10 cellular contexts compared by ENCODE assay signal in the genomic region with DNA sequence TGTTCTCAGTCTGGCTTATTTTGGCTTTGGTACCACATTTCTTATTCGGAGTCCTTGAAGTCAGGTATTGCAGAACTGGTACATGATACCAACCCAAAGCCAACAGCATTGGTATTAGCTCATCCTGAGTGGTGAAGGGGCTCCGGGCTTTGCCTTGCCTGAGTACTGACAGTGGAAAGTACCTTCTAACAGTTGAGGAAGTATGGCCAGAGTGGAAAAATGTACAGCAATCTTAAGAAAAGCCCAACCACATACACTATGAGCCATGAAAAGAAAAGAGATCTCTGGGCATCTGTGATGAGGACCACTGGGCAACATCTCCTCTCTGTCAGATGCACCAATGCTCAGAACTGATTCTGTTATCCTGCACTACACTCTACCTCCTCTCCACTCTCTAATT. TPM values are rescaled to one million over a fixed set of nuclear protein-coding genes. Genes with fewer than 3 reads are reported as not detected.
A peak's percentile ranks its signal among the peaks of the same experiment; 100 is the strongest.
DNase-seq lines count a peak whose midpoint lies in the region; ATAC-seq and TF ChIP-seq lines count a peak whose summit lies in the region.
"Had no signal": no experiment of that assay in that cellular context is flagged by ENCODE, and none has a peak within 500 bp of the region (broad histone marks: within the 10 kb centered on the region; RNA-seq: fewer than 3 reads in every experiment).

No MANE protein-coding gene starts in this region.

- peak overlapping the region; percentile 65 to 99 (median 79) for H3K4me3 Mint-ChIP-seq in CD8-positive, alpha-beta memory T cell
- peak overlapping the region; percentile 74 for H3K4me3 Mint-ChIP-seq in activated naive CD8-positive, alpha-beta T cell treated with anti-CD3 and anti-CD28 coated beads for 36 hours
- H3K4me3 Mint-ChIP-seq in type B pancreatic cell = no peak overlapping the region
- H3K4me3 Mint-ChIP-seq in WTC11 = no peak overlapping the region

- TF ChIP-seq CTCF in type B pancreatic cell (conservative IDR thresholded peaks at IDR 0.05) = no peak
- no peak for TF ChIP-seq CTCF in WTC11 (IDR thresholded peaks at IDR 0.05)

- DNase-seq in CD8-positive, alpha-beta memory T cell = peak in 3 of 5 donors; percentile 30 to 58 (median 33)
- DNase-seq in Karpas-422 = no peak
- DNase-seq in activated naive CD8-positive, alpha-beta T cell treated with anti-CD3 and anti-CD28 coated beads for 36 hours = peak; percentile 59
- DNase-seq in type B pancreatic cell (ENCODE audit: extremely low spot score, unreplicated experiment) = no peak
- DNase-seq in WTC11 (ENCODE audit: low spot score) = no peak

- H3K9me3 ChIP-seq in CD8-positive, alpha-beta memory T cell (ENCODE audit: low read length) = no peaks in the 10 kb centered on the region
- H3K9me3 ChIP-seq in Karpas-422 (ENCODE audit: low read length) = no peaks in the 10 kb centered on the region

- no peaks in the 10 kb centered on the region for H3K27me3 ChIP-seq in CD8-positive, alpha-beta memory T cell (ENCODE audit: insufficient read depth, low read length, poor library complexity, severe bottlenecking)
- H3K27me3 ChIP-seq in Karpas-422 (ENCODE audit: low read length) = no peaks in the 10 kb centered on the region

- H3K4me2 ChIP-seq in Karpas-422 (ENCODE audit: low read depth, low read length, poor library complexity, severe bottlenecking) = peak overlapping the region; percentile 96

- H3K27me3 Mint-ChIP-seq in CD8-positive, alpha-beta memory T cell = no peaks in the 10 kb centered on the region
- no peaks in the 10 kb centered on the region for H3K27me3 Mint-ChIP-seq in activated naive CD8-positive, alpha-beta T cell treated with anti-CD3 and anti-CD28 coated beads for 36 hours
- H3K27me3 Mint-ChIP-seq in type B pancreatic cell (no peaks in the 10 kb centered on the region), WTC11 (ENCODE audit: low read depth) (peaks cover 16% of the 10 kb centered on the region)

- no peaks in the 10 kb centered on the region for H3K9me2 ChIP-seq in Karpas-422 (replicated peaks; ENCODE audit: insufficient read depth, low read length)

- POLR2A ChIA-PET in CD8-positive, alpha-beta memory T cell (lab: Charles Lee) = interaction anchor here (1.7 to 4.3 kb wide), 2 partner anchors 9 to 12 kb away, joined by 6 to 50 read pairs; a partner anchor contains a TSS
- POLR2A ChIA-PET in WTC11 (lab: Charles Lee) = no interaction called here

- H3K36me3 Mint-ChIP-seq in CD8-positive, alpha-beta memory T cell = peaks cover 9 to 59% (median 18%) of the 10 kb centered on the region in 3 donors
- peaks cover 89% of the 10 kb centered on the region for H3K36me3 Mint-ChIP-seq in activated naive CD8-positive, alpha-beta T cell treated with anti-CD3 and anti-CD28 coated beads for 36 hours
- H3K36me3 Mint-ChIP-seq in type B pancreatic cell (peaks cover 8% of the 10 kb centered on the region), WTC11 (no peaks in the 10 kb centered on the region)

- H3K9ac ChIP-seq in Karpas-422 (ENCODE audit: low read length) = peak overlapping the region; percentile 27

- no peak overlapping the region for H2AFZ ChIP-seq in Karpas-422 (ENCODE audit: low read length)

- H3K27ac ChIP-seq in CD8-positive, alpha-beta memory T cell (ENCODE audit: low read depth, low read length) = no peak overlapping the region
- peak overlapping the region; percentile 99 for H3K27ac ChIP-seq in Karpas-422 (ENCODE audit: low read length)

- peaks cover 94 to 99% (median 97%) of the 10 kb centered on the region in 3 donors for H3K4me1 Mint-ChIP-seq in CD8-positive, alpha-beta memory T cell
- H3K4me1 Mint-ChIP-seq in activated naive CD8-positive, alpha-beta T cell treated with anti-CD3 and anti-CD28 coated beads for 36 hours = peaks cover 91% of the 10 kb centered on the region
- H3K4me1 Mint-ChIP-seq in type B pancreatic cell (ENCODE audit: unreplicated experiment) = peaks cover 16% of the 10 kb centered on the region
- H3K4me1 Mint-ChIP-seq in WTC11 = peaks cover 17% of the 10 kb centered on the region

- H3K4me3 ChIP-seq in CD8-positive, alpha-beta memory T cell (ENCODE audit: low read length) = peak overlapping the region; percentile 35
- peak overlapping the region; percentile 49 for H3K4me3 ChIP-seq in Karpas-422 (ENCODE audit: low read length)
- H3K4me3 ChIP-seq: skin epidermis had no signal

- CTCF ChIA-PET in CD8-positive, alpha-beta memory T cell (lab: Charles Lee) = interaction anchor here (0.8 to 10.2 kb wide), 5 partner anchors 6 to 148 kb away, joined by 3 to 128 read pairs (median 4); a partner anchor contains a TSS
- CTCF ChIA-PET in WTC11 (lab: Charles Lee) = no interaction called here

- H3K4me1 ChIP-seq in CD8-positive, alpha-beta memory T cell (ENCODE audit: insufficient read depth, low read length) = peaks cover 91% of the 10 kb centered on the region
- peaks cover 100% of the 10 kb centered on the region for H3K4me1 ChIP-seq in Karpas-422 (ENCODE audit: low read length)

- ATAC-seq in GM19035 (IDR thresholded peaks at IDR 0.05; ENCODE audit: unreplicated experiment) (peak; percentile 30), WTC11 (no peak), GM21390 (IDR thresholded peaks at IDR 0.05; ENCODE audit: unreplicated experiment) (no peak), GM21526 (IDR thresholded peaks at IDR 0.05; ENCODE audit: low FRiP score, unreplicated experiment) (no peak)

- H3K79me2 ChIP-seq in Karpas-422 (ENCODE audit: low read length) = peaks cover 100% of the 10 kb centered on the region

- peaks cover 88% of the 10 kb centered on the region for H4K20me1 ChIP-seq in Karpas-422 (ENCODE audit: insufficient read depth, low read depth, low read length)

- H3K9me3 Mint-ChIP-seq in CD8-positive, alpha-beta memory T cell = no peaks in the 10 kb centered on the region
- H3K9me3 Mint-ChIP-seq in activated naive CD8-positive, alpha-beta T cell treated with anti-CD3 and anti-CD28 coated beads for 36 hours = no peaks in the 10 kb centered on the region
- H3K9me3 Mint-ChIP-seq in type B pancreatic cell = no peaks in the 10 kb centered on the region
- no peaks in the 10 kb centered on the region for H3K9me3 Mint-ChIP-seq in WTC11

- H3K36me3 ChIP-seq in CD8-positive, alpha-beta memory T cell (ENCODE audit: insufficient read depth, low read length) = peaks cover 18% of the 10 kb centered on the region
- peaks cover 39% of the 10 kb centered on the region; the same call in 1 of the 2 replicates for H3K36me3 ChIP-seq in Karpas-422 (ENCODE audit: insufficient read depth, low read length)

- peak overlapping the region; percentile 83 to 99 (median 98) for H3K27ac Mint-ChIP-seq in CD8-positive, alpha-beta memory T cell
- peak overlapping the region; percentile 87 for H3K27ac Mint-ChIP-seq in activated naive CD8-positive, alpha-beta T cell treated with anti-CD3 and anti-CD28 coated beads for 36 hours
- H3K27ac Mint-ChIP-seq in type B pancreatic cell (no peak overlapping the region), WTC11 (no peak overlapping the region)

TF ChIP-seq in WTC11, 78 proteins besides CTCF, POLR2A, EP300 and RAD21:
- TF ChIP-seq GTF2I (CRISPR knock-in tag; conservative IDR thresholded peaks at IDR 0.05) = no peak
- TF ChIP-seq ZNF671 (CRISPR knock-in tag; IDR thresholded peaks at IDR 0.05) = no peak
- no peak for TF ChIP-seq ZNF263 (CRISPR knock-in tag; IDR thresholded peaks at IDR 0.05; ENCODE audit: low read depth)
- TF ChIP-seq GRHL2 (CRISPR knock-in tag; IDR thresholded peaks at IDR 0.05; ENCODE audit: insufficient replicate concordance, severe bottlenecking) = no peak

RNA-seq across cellular contexts. Expression of a gene that starts 8.3 kb away (rescaled TPM):
- total RNA-seq in CD8-positive, alpha-beta memory T cell = 100 to 1,000 TPM; 838 to 869 TPM
- 1,545 TPM for polyA plus RNA-seq in CD8-positive, alpha-beta memory T cell
- total RNA-seq in Karpas-422 (2014; rRNA removed; shearing (Covaris generic); ENCODE audit: low replicate concordance) = 352 and 415 TPM in 2 replicates
- 100 to 1,000 TPM; 886 to 901 TPM for total RNA-seq in activated naive CD8-positive, alpha-beta T cell treated with anti-CD3 and anti-CD28 coated beads for 36 hours
- total RNA-seq in type B pancreatic cell (ENCODE audit: low replicate concordance) (43.3 and 157 TPM in 2 replicates), WTC11 (2021) (2.7 to 3.7 TPM (median 3.2 TPM) in 3 replicates)

RNA-seq across cellular contexts. Expression of a gene that starts 38.1 kb away (rescaled TPM):
- total RNA-seq in CD8-positive, alpha-beta memory T cell = under 1 TPM; 0.55 TPM
- polyA plus RNA-seq in CD8-positive, alpha-beta memory T cell = not detected
- total RNA-seq in Karpas-422 (2014; rRNA removed; shearing (Covaris generic); ENCODE audit: low replicate concordance) = not detected in 2 replicates
- under 1 TPM; 0.14 to 0.56 TPM for total RNA-seq in activated naive CD8-positive, alpha-beta T cell treated with anti-CD3 and anti-CD28 coated beads for 36 hours
- 0.24 and 0.29 TPM in 2 replicates for total RNA-seq in type B pancreatic cell (ENCODE audit: low replicate concordance)
- 0.11 TPM in 1 of 3 replicates, not detected in the others for total RNA-seq in WTC11 (2021)
- total RNA-seq: epithelial cell of proximal tubule had no signal

Comparison
In these comparisons a context has a peak if more than half of its experiments do, and no peak if none do; other contexts are left out.
1. DNase-seq: peak in CD8-positive, alpha-beta memory T cell (3 of 5) and activated naive CD8-positive, alpha-beta T cell treated with anti-CD3 and anti-CD28 coated beads for 36 hours (single experiment); none in Karpas-422 (single experiment), type B pancreatic cell (single experiment) and WTC11 (single experiment).
2. H3K27ac Mint-ChIP-seq: peak in CD8-positive, alpha-beta memory T cell (8 of 8) and activated naive CD8-positive, alpha-beta T cell treated with anti-CD3 and anti-CD28 coated beads for 36 hours (single experiment); none in type B pancreatic cell (single experiment) and WTC11 (single experiment).
3. H3K4me3 Mint-ChIP-seq: peak in CD8-positive, alpha-beta memory T cell (7 of 7) and activated naive CD8-positive, alpha-beta T cell treated with anti-CD3 and anti-CD28 coated beads for 36 hours (single experiment); none in type B pancreatic cell (single experiment) and WTC11 (single experiment).